In genomic region chr5:7317751-7318150, GRCh38 we compare ENCODE assay signal across 25 cellular contexts.
"Had no signal": no experiment of that assay in that cellular context is flagged by ENCODE, and none has a peak within 500 bp of the region (broad histone marks: within the 10 kb centered on the region; RNA-seq: fewer than 3 reads in every experiment).

No MANE protein-coding gene starts in this region.

- H2AFZ ChIP-seq: hepatocyte had no signal

- H3K36me3 ChIP-seq: esophagus muscularis mucosa, gastroesophageal sphincter, left ventricle myocardium inferior, spleen, transverse colon had no signal

- H3K27me3 ChIP-seq: body of pancreas, esophagus muscularis mucosa, gastroesophageal sphincter, spleen, testis, transverse colon had no signal

- H3K9me3 ChIP-seq: body of pancreas, esophagus muscularis mucosa, gastroesophageal sphincter, left ventricle myocardium inferior, mucosa of descending colon, spleen, testis, transverse colon had no signal

- H3K4me3 ChIP-seq: body of pancreas, esophagus muscularis mucosa, gastroesophageal sphincter, hepatocyte, left ventricle myocardium inferior, mucosa of descending colon, spleen, testis, transverse colon had no signal

- H3K27ac ChIP-seq: body of pancreas, esophagus muscularis mucosa, gastroesophageal sphincter, hepatocyte, left ventricle myocardium inferior, spleen, testis, transverse colon had no signal

- FAIRE-seq: colon had no signal

- H3K4me2 ChIP-seq: hepatocyte had no signal

- ATAC-seq: body of pancreas; gastroesophageal sphincter; mucosa of descending colon; natural killer cell treated with Interleukin-12 subunit alpha and Interleukin-12 subunit beta and Interleukin-15 and Interleukin-18, amount 100 ng/mL, for 72 hours; right cardiac atrium; stimulated activated naive CD8-positive, alpha-beta T cell treated with anti-CD3 and anti-CD28 coated beads, Interleukin-15, Interleukin-2, amounts not matched to agents 100 U/mL and 50 U/mL, for 24 hours; T-helper 17 cell; WTC11 had no signal

- H3K79me2 ChIP-seq: hepatocyte had no signal

- DNase-seq: activated CD4-positive, alpha-beta T cell treated with anti-CD3 and anti-CD28 coated beads for 4 hours; activated CD4-positive, alpha-beta T cell treated with anti-CD3 and anti-CD28 coated beads, Interleukin-2, amount 50 U/mL, for 4 hours; activated effector memory CD4-positive, alpha-beta T cell treated with Interleukin-2 at 50 U/mL for 16 hours; activated naive CD4-positive, alpha-beta T cell treated with Interleukin-2 at 50 U/mL for 16 hours; activated T-cell treated with anti-CD3 and anti-CD28 coated beads for 4 hours; anterior cingulate cortex; body of pancreas; dermis blood vessel endothelial cell; effector CD4-positive, alpha-beta T cell; islet precursor cell; left ventricle myocardium inferior; mucosa of descending colon; right cardiac atrium; spleen; stimulated activated CD4-positive, alpha-beta T cell treated with anti-CD3 and anti-CD28 coated beads, Interleukin-4, amount 100 ng/mL, for 1 hour; stimulated activated naive CD8-positive, alpha-beta T cell treated with anti-CD3 and anti-CD28 coated beads, Interleukin-15, Interleukin-2, amounts not matched to agents 100 U/mL and 50 U/mL, for 24 hours; T-helper 17 cell; testis; transverse colon had no signal

- H3K4me1 ChIP-seq: gastroesophageal sphincter, left ventricle myocardium inferior, spleen, testis, transverse colon had no signal
